Comparison of ENCODE assay signal across 16 cellular contexts in genomic region chr6:144449218-144449617, GRCh38.
DNase-seq lines count a peak whose midpoint lies in the region; ATAC-seq and TF ChIP-seq lines count a peak whose summit lies in the region.
"Had no signal": no experiment of that assay in that cellular context is flagged by ENCODE, and none has a peak within 500 bp of the region (broad histone marks: within the 10 kb centered on the region; RNA-seq: fewer than 3 reads in every experiment).

No MANE protein-coding gene starts in this region.

- peak overlapping the region; percentile 28 for H3K27ac Mint-ChIP-seq in activated CD4-positive, alpha-beta T cell treated with anti-CD3 and anti-CD28 coated beads, Interleukin-2, amount 10 ng/mL, durations not matched to agents 7 days and 5 days
- peak overlapping the region; percentile 87 to 94 for H3K27ac Mint-ChIP-seq in natural killer cell treated with Interleukin-12 subunit alpha and Interleukin-12 subunit beta and Interleukin-15 and Interleukin-18, amount 100 ng/mL, for 72 hours

- POLR2A ChIA-PET in activated CD4-positive, alpha-beta T cell treated with anti-CD3 and anti-CD28 coated beads, Interleukin-2, amount 10 ng/mL, durations not matched to agents 7 days and 5 days (lab: Charles Lee) = interaction anchor here (0.6 kb wide), 1 partner anchor 19 kb away, joined by 3 read pairs; no protein-coding TSS in a partner anchor

- no peak overlapping the region for H3K4me3 ChIP-seq in left ventricle myocardium inferior
- no peak overlapping the region for H3K4me3 ChIP-seq in right atrium auricular region
- no peak overlapping the region for H3K4me3 ChIP-seq in lower lobe of right lung
- H3K4me3 ChIP-seq: BLaER1 had no signal

- intact Hi-C loops in left ventricle myocardium inferior (cut with micrococcal nuclease) = no loop called here
- intact Hi-C loops in lower lobe of right lung (cut with DNase I) = no loop called here

- H3K36me3 Mint-ChIP-seq in activated CD4-positive, alpha-beta T cell treated with anti-CD3 and anti-CD28 coated beads, Interleukin-2, amount 10 ng/mL, durations not matched to agents 7 days and 5 days (ENCODE audit: low read depth) = peaks cover 51% of the 10 kb centered on the region
- H3K36me3 Mint-ChIP-seq in natural killer cell treated with Interleukin-12 subunit alpha and Interleukin-12 subunit beta and Interleukin-15 and Interleukin-18, amount 100 ng/mL, for 72 hours = peaks cover 34% of the 10 kb centered on the region

- no peaks in the 10 kb centered on the region for H3K27me3 Mint-ChIP-seq in activated CD4-positive, alpha-beta T cell treated with anti-CD3 and anti-CD28 coated beads, Interleukin-2, amount 10 ng/mL, durations not matched to agents 7 days and 5 days
- H3K27me3 Mint-ChIP-seq in natural killer cell treated with Interleukin-12 subunit alpha and Interleukin-12 subunit beta and Interleukin-15 and Interleukin-18, amount 100 ng/mL, for 72 hours = no peaks in the 10 kb centered on the region
- H3K27me3 Mint-ChIP-seq: CD8-positive, alpha-beta memory T cell had no signal

- TF ChIP-seq CTCF in left ventricle myocardium inferior (IDR thresholded peaks at IDR 0.05; ENCODE audit: borderline replicate concordance) (no peak), right atrium auricular region (IDR thresholded peaks at IDR 0.05) (no peak), lower lobe of right lung (IDR thresholded peaks at IDR 0.05) (no peak)

- H3K4me3 Mint-ChIP-seq in activated CD4-positive, alpha-beta T cell treated with anti-CD3 and anti-CD28 coated beads, Interleukin-2, amount 10 ng/mL, durations not matched to agents 7 days and 5 days = no peak overlapping the region
- peak overlapping the region; percentile 75 for H3K4me3 Mint-ChIP-seq in natural killer cell treated with Interleukin-12 subunit alpha and Interleukin-12 subunit beta and Interleukin-15 and Interleukin-18, amount 100 ng/mL, for 72 hours
- H3K4me3 Mint-ChIP-seq: CD8-positive, alpha-beta memory T cell; H9 had no signal

- H3K36me3 ChIP-seq in left ventricle myocardium inferior (peaks cover 78% of the 10 kb centered on the region), right atrium auricular region (peaks cover 53% of the 10 kb centered on the region), lower lobe of right lung (peaks cover 98% of the 10 kb centered on the region)

- ATAC-seq in natural killer cell treated with Interleukin-12 subunit alpha and Interleukin-12 subunit beta and Interleukin-15 and Interleukin-18, amount 100 ng/mL, for 72 hours = peak; percentile 77 to 79
- ATAC-seq in lower lobe of right lung = no peak

- H3K9me3 Mint-ChIP-seq in activated CD4-positive, alpha-beta T cell treated with anti-CD3 and anti-CD28 coated beads, Interleukin-2, amount 10 ng/mL, durations not matched to agents 7 days and 5 days = no peaks in the 10 kb centered on the region
- no peaks in the 10 kb centered on the region for H3K9me3 Mint-ChIP-seq in natural killer cell treated with Interleukin-12 subunit alpha and Interleukin-12 subunit beta and Interleukin-15 and Interleukin-18, amount 100 ng/mL, for 72 hours
- H3K9me3 Mint-ChIP-seq: CD8-positive, alpha-beta memory T cell; H9 had no signal

- H3K4me1 ChIP-seq in left ventricle myocardium inferior (peaks cover 15% of the 10 kb centered on the region), right atrium auricular region (no peaks in the 10 kb centered on the region), lower lobe of right lung (no peaks in the 10 kb centered on the region)
- H3K4me1 ChIP-seq: BLaER1, Caco-2 had no signal

- H3K4me1 Mint-ChIP-seq in activated CD4-positive, alpha-beta T cell treated with anti-CD3 and anti-CD28 coated beads, Interleukin-2, amount 10 ng/mL, durations not matched to agents 7 days and 5 days = peaks cover 2% of the 10 kb centered on the region
- H3K4me1 Mint-ChIP-seq in natural killer cell treated with Interleukin-12 subunit alpha and Interleukin-12 subunit beta and Interleukin-15 and Interleukin-18, amount 100 ng/mL, for 72 hours (ENCODE audit: low read depth in 2 of 2) = peaks cover 22 to 25% of the 10 kb centered on the region in 2 donors
- H3K4me1 Mint-ChIP-seq: H9 had no signal

- no peaks in the 10 kb centered on the region for H3K27me3 ChIP-seq in left ventricle myocardium inferior (ENCODE audit: low read depth)
- H3K27me3 ChIP-seq in right atrium auricular region = no peaks in the 10 kb centered on the region
- H3K27me3 ChIP-seq in lower lobe of right lung (ENCODE audit: low read depth) = no peaks in the 10 kb centered on the region
- H3K27me3 ChIP-seq: BLaER1 had no signal

- no peak for DNase-seq in activated CD4-positive, alpha-beta T cell treated with anti-CD3 and anti-CD28 coated beads, Interleukin-2, amount 10 ng/mL, durations not matched to agents 7 days and 5 days
- no peak for DNase-seq in activated CD4-positive, alpha-beta T cell treated with anti-CD3 and anti-CD28 coated beads for 48 hours
- DNase-seq in left ventricle myocardium inferior (no peak), right atrium auricular region (ENCODE audit: low spot score) (no peak), lower lobe of right lung (no peak), glomerular visceral epithelial cell (ENCODE audit: extremely low spot score) (no peak)
- DNase-seq in natural killer cell treated with Interleukin-12 subunit alpha and Interleukin-12 subunit beta and Interleukin-15 and Interleukin-18, amount 100 ng/mL, for 72 hours (ENCODE audit: low spot score) = no peak
- DNase-seq: AML-193; Caco-2; CD8-positive, alpha-beta memory T cell; DND-41; GDM1; GOT3; H9 had no signal

- H3K27ac ChIP-seq in left ventricle myocardium inferior (replicated peaks) (peak overlapping the region; percentile 63), right atrium auricular region (no peak overlapping the region), lower lobe of right lung (no peak overlapping the region)
- H3K27ac ChIP-seq: 22Rv1, BLaER1 had no signal

- H3K9me3 ChIP-seq in left ventricle myocardium inferior (replicated peaks) = no peaks in the 10 kb centered on the region
- H3K9me3 ChIP-seq in right atrium auricular region = no peaks in the 10 kb centered on the region
- no peaks in the 10 kb centered on the region for H3K9me3 ChIP-seq in lower lobe of right lung
- H3K9me3 ChIP-seq: BLaER1, Caco-2 had no signal

- CTCF ChIA-PET in activated CD4-positive, alpha-beta T cell treated with anti-CD3 and anti-CD28 coated beads, Interleukin-2, amount 10 ng/mL, durations not matched to agents 7 days and 5 days (lab: Charles Lee) = interaction anchor here (0.8 to 1.7 kb wide), 4 partner anchors 11 to 15 kb away, joined by 3 to 5 read pairs (median 4); no protein-coding TSS in a partner anchor

Comparison
In these comparisons a context has a peak if more than half of its experiments do, and no peak if none do; other contexts are left out.
1. ATAC-seq: peak in natural killer cell treated with Interleukin-12 subunit alpha and Interleukin-12 subunit beta and Interleukin-15 and Interleukin-18, amount 100 ng/mL, for 72 hours (2 of 2); none in lower lobe of right lung (0 of 2).